Comparison of ENCODE assay signal across 8 cellular contexts in the genomic region with DNA sequence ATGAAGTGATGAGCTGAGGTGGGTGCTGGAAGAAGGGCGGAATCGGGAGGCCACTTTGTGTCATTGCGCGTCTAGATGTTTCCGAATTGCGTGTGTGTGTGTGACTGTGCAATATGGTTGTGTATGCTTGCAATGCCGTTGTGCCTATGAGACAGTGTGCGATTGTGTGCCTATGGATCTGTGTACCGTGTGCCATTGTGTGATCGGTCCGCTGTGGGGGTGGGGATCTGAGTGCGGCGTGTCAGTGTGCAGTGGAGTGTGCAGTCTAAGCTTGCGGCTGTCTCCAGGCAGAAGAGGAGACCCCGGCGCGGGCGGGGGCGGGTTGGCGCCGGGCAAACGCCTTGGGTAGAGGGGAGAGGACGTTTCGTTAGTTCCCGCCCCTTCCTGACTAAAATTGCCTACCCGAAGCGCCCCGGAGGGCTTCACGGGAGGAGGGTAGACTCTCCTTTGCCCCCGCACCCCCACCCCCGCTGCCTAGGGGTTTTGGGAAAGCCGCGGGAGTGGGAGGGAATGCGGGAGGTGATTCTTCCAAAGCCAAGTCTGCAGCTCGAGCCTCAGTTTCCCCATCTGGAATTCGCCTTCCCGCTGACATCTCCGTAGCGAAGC. TPM values are rescaled to one million over a fixed set of nuclear protein-coding genes. Genes with fewer than 3 reads are reported as not detected.
DNase-seq lines count a peak whose midpoint lies in the region; ATAC-seq and TF ChIP-seq lines count a peak whose summit lies in the region.

No MANE protein-coding gene starts in this region.

- peaks cover 29% of the 10 kb centered on the region for H3K4me1 ChIP-seq in HUES64 (ENCODE audit: insufficient read depth, low read length)
- peaks cover 73% of the 10 kb centered on the region for H3K4me1 ChIP-seq in lower lobe of right lung

- intact Hi-C loops in lower lobe of right lung (cut with DNase I), result no loop called here

- ATAC-seq in lower lobe of right lung, result peak; percentile 16 to 34
- peak; percentile 22 for ATAC-seq in stimulated activated naive CD8-positive, alpha-beta T cell treated with anti-CD3 and anti-CD28 coated beads, Interleukin-15, Interleukin-2, amounts not matched to agents 100 U/mL and 50 U/mL, for 24 hours
- ATAC-seq in HG03139 (IDR thresholded peaks at IDR 0.05; ENCODE audit: unreplicated experiment), result no peak

- H3K27ac ChIP-seq in HUES64 (ENCODE audit: low read depth, low read length) (peak overlapping the region; percentile 89), lower lobe of right lung (peak overlapping the region; percentile 87)

- 12% methylated on average over 37 of the region's 39 CpGs for WGBS in HUES64

- no peak for TF ChIP-seq CTCF in lower lobe of right lung (IDR thresholded peaks at IDR 0.05)

- peak; percentile 15 for DNase-seq in activated CD4-positive, alpha-beta T cell treated with anti-CD3 and anti-CD28 coated beads for 1 hour
- DNase-seq in ecto neural progenitor cell (ENCODE audit: low spot score) (peak; percentile 84), lower lobe of right lung (no peak), T1000 (lab: John Stamatoyannopoulos, UW) (no peak)
- peak; percentile 52 for DNase-seq in stimulated activated naive CD8-positive, alpha-beta T cell treated with anti-CD3 and anti-CD28 coated beads, Interleukin-15, Interleukin-2, amounts not matched to agents 100 U/mL and 50 U/mL, for 24 hours
- no peak for DNase-seq in effector CD4-positive, alpha-beta T cell

- peak overlapping the region; percentile 72 for H3K9ac ChIP-seq in HUES64 (ENCODE audit: low read depth, low read length)

- peak overlapping the region; percentile 67 for H3K4me3 ChIP-seq in HUES64 (ENCODE audit: low read length)
- H3K4me3 ChIP-seq in lower lobe of right lung, result peak overlapping the region; percentile 64

- H3K27me3 ChIP-seq in HUES64 (ENCODE audit: insufficient read depth, low read length) (no peaks in the 10 kb centered on the region), lower lobe of right lung (ENCODE audit: low read depth) (no peaks in the 10 kb centered on the region)

- H3K36me3 ChIP-seq in HUES64 (ENCODE audit: insufficient read depth, low read length), result peaks cover 35% of the 10 kb centered on the region
- peaks cover 50% of the 10 kb centered on the region for H3K36me3 ChIP-seq in lower lobe of right lung

- H3K9me3 ChIP-seq in HUES64 (ENCODE audit: insufficient read depth, low read depth, low read length) (no peaks in the 10 kb centered on the region), lower lobe of right lung (no peaks in the 10 kb centered on the region)

RNA-seq across cellular contexts. Expression of a gene that starts 24.2 kb away (rescaled TPM):
- polyA plus RNA-seq in HUES64 (2013, experiment 1 of 2), result 1.1 TPM
- 1.1 TPM for polyA plus RNA-seq in HUES64 (2013, experiment 2 of 2)
- 1.8 TPM for total RNA-seq in lower lobe of right lung

RNA-seq across cellular contexts. Expression of a gene that starts 28.3 kb away (rescaled TPM):
- 16.4 TPM for polyA plus RNA-seq in HUES64 (2013, experiment 1 of 2)
- 20.7 TPM for polyA plus RNA-seq in HUES64 (2013, experiment 2 of 2)
- total RNA-seq in lower lobe of right lung, result 1.5 TPM

RNA-seq across cellular contexts. Expression of a gene that starts 37.4 kb away (rescaled TPM):
- polyA plus RNA-seq in HUES64 (2013, experiment 1 of 2), result 34.6 TPM
- polyA plus RNA-seq in HUES64 (2013, experiment 2 of 2), result 46.7 TPM
- 82.4 TPM for total RNA-seq in lower lobe of right lung

Comparison
In these comparisons a context has a peak if more than half of its experiments do, and no peak if none do; other contexts are left out.
1. DNase-seq: peak in activated CD4-positive, alpha-beta T cell treated with anti-CD3 and anti-CD28 coated beads for 1 hour (single experiment), ecto neural progenitor cell (single experiment) and stimulated activated naive CD8-positive, alpha-beta T cell treated with anti-CD3 and anti-CD28 coated beads, Interleukin-15, Interleukin-2, amounts not matched to agents 100 U/mL and 50 U/mL, for 24 hours (single experiment); none in lower lobe of right lung (single experiment), T1000 (single experiment) and effector CD4-positive, alpha-beta T cell (single experiment).